In genomic region chr10:74645681-74646080, GRCh38 we compare ENCODE assay signal across 24 cellular contexts.
"Had no signal": no experiment of that assay in that cellular context is flagged by ENCODE, and none has a peak within 500 bp of the region (broad histone marks: within the 10 kb centered on the region; RNA-seq: fewer than 3 reads in every experiment).

No MANE protein-coding gene starts in this region.

- FAIRE-seq: kidney had no signal

- H3K4me3 Mint-ChIP-seq: activated CD8-positive, alpha-beta T cell treated with anti-CD3 and anti-CD28 coated beads, Interleukin-2, amount 10 ng/mL, durations not matched to agents 7 days and 5 days; activated T-helper 1 cell treated with anti-CD3 and anti-CD28 coated beads, Interleukin-12 subunit alpha, Interleukin-12 subunit beta, Interleukin-2, Interleukin-4 antibody, amounts not matched to agents 30 ng/mL and 10 ng/mL and 1 ng/mL, durations not matched to agents 14 hours and 24 hours and 36 hours; nephron progenitor cell; type B pancreatic cell had no signal

- DNase-seq: activated CD4-positive, alpha-beta T cell treated with anti-CD3 and anti-CD28 coated beads, Interleukin-2, amount 50 U/mL, for 1 hour; activated CD4-positive, CD25-positive, alpha-beta regulatory T cell treated with anti-CD3 and anti-CD28 coated beads, Interleukin-2, amount 50 U/mL, for 72 hours; activated CD8-positive, alpha-beta T cell treated with anti-CD3 and anti-CD28 coated beads, Interleukin-2, amount 10 ng/mL, durations not matched to agents 7 days and 5 days; activated gamma-delta T cell treated with Interleukin-2 at 50 U/mL for 16 hours; aorta; central memory CD4-positive, alpha-beta T cell; dermis blood vessel endothelial cell; effector CD8-positive, alpha-beta T cell; foreskin keratinocyte; kidney; lower lobe of right lung; mesendoderm; mucosa of descending colon; nephron progenitor cell; retina; sigmoid colon; stimulated activated CD4-positive, alpha-beta T cell treated with anti-CD3 and anti-CD28 coated beads, Interleukin-15, amount 100 ng/mL, for 24 hours; stimulated activated CD4-positive, alpha-beta T cell treated with anti-CD3 and anti-CD28 coated beads, Interleukin-2, amount 100 ng/mL, for 48 hours; stimulated activated CD8-positive, alpha-beta memory T cell treated with anti-CD3 and anti-CD28 coated beads, Interleukin-4, amount 100 ng/mL, for 48 hours; stimulated activated naive CD4-positive, alpha-beta T cell had no signal

- H3K27me3 Mint-ChIP-seq: progenitor cell of endocrine pancreas, type B pancreatic cell had no signal

- H3K27ac Mint-ChIP-seq: activated CD8-positive, alpha-beta T cell treated with anti-CD3 and anti-CD28 coated beads, Interleukin-2, amount 10 ng/mL, durations not matched to agents 7 days and 5 days; activated naive CD4-positive, alpha-beta T cell treated with anti-CD3 and anti-CD28 coated beads, Interleukin-2, amount 50 U/mL, for 72 hours; activated T-helper 1 cell treated with anti-CD3 and anti-CD28 coated beads, Interleukin-12 subunit alpha, Interleukin-12 subunit beta, Interleukin-2, Interleukin-4 antibody, amounts not matched to agents 30 ng/mL and 10 ng/mL and 1 ng/mL, durations not matched to agents 14 hours and 24 hours and 36 hours; nephron progenitor cell; progenitor cell of endocrine pancreas; type B pancreatic cell had no signal
